In the genomic region with DNA sequence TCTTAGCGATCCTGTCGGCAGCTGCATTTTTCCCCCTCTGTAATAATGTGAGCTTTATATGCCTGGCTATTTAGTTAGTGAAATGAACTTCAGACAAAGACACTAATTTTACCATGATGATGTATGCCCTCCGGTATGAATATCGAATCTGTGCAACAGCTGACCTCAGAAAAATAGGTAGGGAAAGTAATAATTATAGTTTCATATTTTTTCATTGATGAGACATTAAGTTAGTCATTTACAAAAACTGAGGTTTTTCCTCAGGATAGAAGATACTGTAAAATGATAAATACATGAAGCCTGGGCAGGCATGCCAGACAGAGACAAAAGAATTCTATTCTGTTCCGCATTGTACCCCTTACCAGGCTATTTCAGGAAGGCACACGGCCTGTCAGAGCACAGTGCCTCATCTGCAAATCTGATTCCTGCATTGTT, we compare ENCODE assay signal across 12 cellular contexts.
DNase-seq lines count a peak whose midpoint lies in the region; TF ChIP-seq lines count a peak whose summit lies in the region.
"Had no signal": no experiment of that assay in that cellular context is flagged by ENCODE, and none has a peak within 500 bp of the region (broad histone marks: within the 10 kb centered on the region; RNA-seq: fewer than 3 reads in every experiment).

No MANE protein-coding gene starts in this region.

- no peaks in the 10 kb centered on the region for H3K79me2 ChIP-seq in H9 (ENCODE audit: insufficient read depth, low read length)

- H3K27me3 ChIP-seq in H9 (ENCODE audit: insufficient read depth, low read length) (no peaks in the 10 kb centered on the region), suprapubic skin (peaks cover 9% of the 10 kb centered on the region)
- H3K27me3 ChIP-seq: esophagus squamous epithelium had no signal

- no peak overlapping the region for H3K4me3 ChIP-seq in suprapubic skin
- H3K4me3 ChIP-seq: esophagus squamous epithelium had no signal

- H4K20me1 ChIP-seq in H9 (ENCODE audit: control insufficient read depth, insufficient read depth, insufficient read length), result no peaks in the 10 kb centered on the region

- TF ChIP-seq EP300 in suprapubic skin (IDR thresholded peaks at IDR 0.05), result no peak

- H2BK120ac ChIP-seq in H9 (ENCODE audit: low read depth, low read length, poor library complexity, severe bottlenecking), result peak overlapping the region; percentile 97

- no peak overlapping the region for H4K8ac ChIP-seq in H9 (replicated peaks; ENCODE audit: insufficient read length, low read depth, low read length)

- TF ChIP-seq POLR2A in suprapubic skin (IDR thresholded peaks at IDR 0.05), result no peak

- peaks cover 3% of the 10 kb centered on the region for H3K23me2 ChIP-seq in H9 (ENCODE audit: insufficient read length, low read depth, low read length, poor library complexity, severe bottlenecking)

- H3K4me1 ChIP-seq in H9 (ENCODE audit: insufficient read depth, low read length), result peaks cover 8% of the 10 kb centered on the region
- H3K4me1 ChIP-seq in suprapubic skin, result peaks cover 12% of the 10 kb centered on the region

- H3K9ac ChIP-seq in H9 (ENCODE audit: extremely low read depth, insufficient read length, low read length), result no peak overlapping the region

- H3K79me1 ChIP-seq in H9 (ENCODE audit: insufficient read depth, low read depth, low read length, poor library complexity, severe bottlenecking), result no peaks in the 10 kb centered on the region

- no peak overlapping the region for H2BK20ac ChIP-seq in H9 (ENCODE audit: low read depth, low read length, poor library complexity, severe bottlenecking)

- no peaks in the 10 kb centered on the region for H3K36me3 ChIP-seq in suprapubic skin
- H3K36me3 ChIP-seq: esophagus squamous epithelium had no signal

- H3K9me3 Mint-ChIP-seq in H9 (peaks cover 0 to 4% of the 10 kb centered on the region in 2 experiments; a peak in 2 of 5 replicates), MCF 10A (ENCODE audit: unreplicated experiment) (no peaks in the 10 kb centered on the region)
- H3K9me3 Mint-ChIP-seq: activated naive CD4-positive, alpha-beta T cell treated with anti-CD3 and anti-CD28 coated beads, Interleukin-2, amount 50 U/mL, for 72 hours had no signal

- peak overlapping the region; percentile 57 for H4K5ac ChIP-seq in H9 (ENCODE audit: insufficient read length, low read depth, low read length)

- H3K4me1 Mint-ChIP-seq in H9 (peaks cover 61 to 62% of the 10 kb centered on the region in 2 experiments), MCF 10A (ENCODE audit: insufficient read depth, unreplicated experiment) (peaks cover 20% of the 10 kb centered on the region)

- H2AK5ac ChIP-seq in H9 (ENCODE audit: insufficient read length, low read length), result no peak overlapping the region

- H3T11ph ChIP-seq in H9 (ENCODE audit: low read length), result peak overlapping the region; percentile 98

- peak overlapping the region; percentile 95 to 100 (median 99) for H3K27ac Mint-ChIP-seq in H9
- H3K27ac Mint-ChIP-seq in MCF 10A (ENCODE audit: low read depth, unreplicated experiment), result peak overlapping the region; percentile 87
- H3K27ac Mint-ChIP-seq: activated naive CD4-positive, alpha-beta T cell treated with anti-CD3 and anti-CD28 coated beads, Interleukin-2, amount 50 U/mL, for 72 hours had no signal

- CTCF ChIA-PET in MCF 10A (lab: Yijun Ruan, JAX), result interaction anchor here (0.7 to 1.0 kb wide), 3 partner anchors 8 to 119 kb away, joined by 3 to 4 read pairs (median 3); no protein-coding TSS in a partner anchor

- H2BK5ac ChIP-seq in H9 (ENCODE audit: insufficient read length, low read length), result peak overlapping the region; percentile 76

- H3K27ac ChIP-seq in H9 (ENCODE audit: insufficient read length, low read depth, low read length) (peak overlapping the region; percentile 99), suprapubic skin (peak overlapping the region; percentile 11)

- no peak overlapping the region for H3K23ac ChIP-seq in H9 (ENCODE audit: insufficient read length, low read depth, low read length)

- DNase-seq in H9 (no peak), MCF 10A (ENCODE audit: unreplicated experiment) (no peak), kidney tubule cell (ENCODE audit: low spot score) (peak; percentile 85), suprapubic skin (ENCODE audit: low spot score in 2 of 2) (no peak), posterior cingulate gyrus (no peak), germinal center (ENCODE audit: low spot score) (no peak), T-helper 2 cell (no peak)
- DNase-seq in activated naive CD4-positive, alpha-beta T cell treated with anti-CD3 and anti-CD28 coated beads, Interleukin-2, amount 50 U/mL, for 16 hours, result no peak
- DNase-seq: activated CD4-positive, alpha-beta T cell treated with anti-CD3 and anti-CD28 coated beads for 1 hour; DMS79 treated with DMSO at 0.1 percent for 48 hours; esophagus squamous epithelium had no signal

- H3K4ac ChIP-seq in H9 (ENCODE audit: low read depth, low read length), result no peak overlapping the region; the same call in 1 of the 2 replicates

- H3K14ac ChIP-seq in H9 (ENCODE audit: insufficient read depth, low read length), result peak overlapping the region; percentile 76; the same call in 1 of the 2 replicates

- peak overlapping the region; percentile 87 for H3K18ac ChIP-seq in H9 (ENCODE audit: insufficient read length, low read depth, low read length)

- no peak overlapping the region for H3K4me2 ChIP-seq in H9 (ENCODE audit: insufficient read depth, insufficient read length, low read length)

- no CpG with 5 or more reads among the region's 6 CpGs for WGBS in H9 (ENCODE audit: extremely low coverage, insufficient read length, low lambda C conversion rate)
- 49% methylated on average over 6 of the region's 6 CpGs for WGBS in suprapubic skin

- H3K36me3 Mint-ChIP-seq in H9 (ENCODE audit: insufficient read depth in 1 of 3, low read depth in 3 of 3) (peaks cover 0 to 6% (median 0%) of the 10 kb centered on the region in 3 experiments; a peak in 2 of 7 replicates), MCF 10A (ENCODE audit: insufficient read depth, unreplicated experiment) (no peaks in the 10 kb centered on the region)
- H3K36me3 Mint-ChIP-seq: activated naive CD4-positive, alpha-beta T cell treated with anti-CD3 and anti-CD28 coated beads, Interleukin-2, amount 50 U/mL, for 72 hours had no signal

- POLR2A ChIA-PET in MCF 10A (lab: Yijun Ruan, JAX), result interaction anchor here (0.7 to 1.7 kb wide), 4 partner anchors 18 to 98 kb away, joined by 3 to 8 read pairs (median 3); no protein-coding TSS in a partner anchor

- H3K27me3 Mint-ChIP-seq in H9 (ENCODE audit: low read depth) (no peaks in the 10 kb centered on the region), MCF 10A (ENCODE audit: insufficient read depth, unreplicated experiment) (no peaks in the 10 kb centered on the region)

- H3K4me3 Mint-ChIP-seq in H9 (peak overlapping the region in 1 of 2 experiments; percentile 2; a peak in 3 of 5 replicates), MCF 10A (ENCODE audit: unreplicated experiment) (peak overlapping the region; percentile 21)

- H3K56ac ChIP-seq in H9 (ENCODE audit: insufficient read length, low read depth, low read length), result no peak overlapping the region

- TF ChIP-seq CTCF in H9 (conservative IDR thresholded peaks at IDR 0.05), result no peak
- TF ChIP-seq CTCF in MCF 10A (IDR thresholded peaks at IDR 0.05; ENCODE audit: unreplicated experiment), result no peak
- no peak for TF ChIP-seq CTCF in suprapubic skin (IDR thresholded peaks at IDR 0.05)

- no peak overlapping the region for H2AFZ ChIP-seq in H9 (ENCODE audit: low read length)

- H2BK15ac ChIP-seq in H9 (ENCODE audit: low read depth, low read length), result no peak overlapping the region

- intact Hi-C loops in MCF 10A (cut with micrococcal nuclease), result no loop called here
- intact Hi-C loops in posterior cingulate gyrus (cut with DNase I), result no loop called here

- no TSS peak for BruUV-seq in MCF 10A (replicated peaks; lab: Mats Ljungman, UMichigan)

- no peak overlapping the region for H4K91ac ChIP-seq in H9 (ENCODE audit: insufficient read length, low read depth, low read length)

- H3K9me3 ChIP-seq in H9 (ENCODE audit: control insufficient read depth, low read depth, low read length) (no peaks in the 10 kb centered on the region), suprapubic skin (no peaks in the 10 kb centered on the region)
- H3K9me3 ChIP-seq: esophagus squamous epithelium had no signal

- peak overlapping the region; percentile 97 for H2BK12ac ChIP-seq in H9 (ENCODE audit: insufficient read length, low read depth, low read length)
